9 cellular contexts compared by ENCODE assay signal in the genomic region with DNA sequence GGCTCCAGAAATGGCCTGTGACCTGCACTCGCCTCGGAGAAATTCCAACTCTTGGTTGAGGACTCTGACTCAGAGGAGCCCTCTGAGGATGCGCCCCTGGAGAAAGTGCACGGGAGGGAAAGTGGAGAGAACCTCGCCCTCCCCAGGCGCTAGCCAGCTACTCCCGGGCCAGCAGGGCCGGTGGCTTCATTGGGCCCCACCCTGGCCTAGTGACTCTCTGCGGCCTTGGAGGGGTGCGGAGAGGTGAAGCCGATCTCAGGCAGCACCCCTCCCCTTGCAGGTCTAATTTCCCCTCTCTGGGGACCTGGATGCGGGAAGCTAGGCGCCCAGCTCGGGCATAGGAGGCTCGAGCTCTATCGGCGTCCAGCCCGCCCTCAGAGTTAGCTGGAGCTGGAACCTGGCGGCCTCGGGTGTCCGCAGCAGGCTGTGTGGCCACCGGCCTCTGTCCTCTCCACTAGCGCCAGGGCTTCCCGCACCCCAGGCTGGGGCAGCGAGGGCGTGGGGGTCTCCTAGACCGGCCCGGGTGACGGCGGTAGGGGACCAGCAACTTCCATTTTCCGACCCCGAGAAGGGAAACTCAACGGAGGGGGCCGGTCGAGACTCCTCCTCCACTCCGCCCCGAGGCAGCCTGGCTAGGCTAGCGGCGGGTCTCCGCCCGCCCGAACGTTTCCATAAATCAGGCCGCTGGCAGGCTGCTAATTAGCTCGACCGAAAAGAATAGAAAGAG. TPM values are rescaled to one million over a fixed set of nuclear protein-coding genes. Genes with fewer than 3 reads are reported as not detected.
DNase-seq lines count a peak whose midpoint lies in the region; ATAC-seq, FAIRE-seq and TF ChIP-seq lines count a peak whose summit lies in the region.
"Had no signal": no experiment of that assay in that cellular context is flagged by ENCODE, and none has a peak within 500 bp of the region (broad histone marks: within the 10 kb centered on the region; RNA-seq: fewer than 3 reads in every experiment).

No MANE protein-coding gene starts in this region.

- FAIRE-seq in urothelium cell line (lab: Jason Lieb, UNC) = no peak

- H3K9me3 Mint-ChIP-seq in activated T-helper 17 cell treated with anti-CD3 and anti-CD28 coated beads, Interleukin-2, amount 50 U/mL, for 72 hours = peaks cover 4% of the 10 kb centered on the region

- H3K36me3 ChIP-seq in neuron (ENCODE audit: insufficient read depth, low read length) = no peaks in the 10 kb centered on the region

- H3K27me3 ChIP-seq in foreskin keratinocyte (peaks cover 79% of the 10 kb centered on the region), neuron (ENCODE audit: insufficient read depth, low read length) (no peaks in the 10 kb centered on the region)

- H3K4me3 Mint-ChIP-seq in activated T-helper 17 cell treated with anti-CD3 and anti-CD28 coated beads, Interleukin-2, amount 50 U/mL, for 72 hours = no peak overlapping the region

- DNase-seq in AG08395 (ENCODE audit: low spot score) (peak; percentile 38), NOMO-1 treated with dmso at 0.1 percent for 144 hours (lab: John Stamatoyannopoulos, UW; ENCODE audit: unreplicated experiment) (peak; percentile 42), foreskin keratinocyte (no peak), NCI-H2171 treated with DMSO at 0.1 percent for 48 hours (lab: John Stamatoyannopoulos, UW) (no peak), urothelium cell line (ENCODE audit: low spot score) (no peak), GM10266 (ENCODE audit: extremely low spot score) (no peak)
- DNase-seq: activated T-cell treated with anti-CD3 and anti-CD28 coated beads, Interleukin-2, amount 50 U/mL, for 1 hour had no signal

- H3K4me1 ChIP-seq in foreskin keratinocyte (peaks cover 2% of the 10 kb centered on the region), neuron (ENCODE audit: insufficient read depth, low read length) (peaks cover 81% of the 10 kb centered on the region)

- peaks cover 9% of the 10 kb centered on the region for H3K4me1 Mint-ChIP-seq in activated T-helper 17 cell treated with anti-CD3 and anti-CD28 coated beads, Interleukin-2, amount 50 U/mL, for 72 hours

- H3K36me3 Mint-ChIP-seq in activated T-helper 17 cell treated with anti-CD3 and anti-CD28 coated beads, Interleukin-2, amount 50 U/mL, for 72 hours (ENCODE audit: low read depth) = peaks cover 11% of the 10 kb centered on the region

- no peak overlapping the region for H3K27ac ChIP-seq in foreskin keratinocyte

- peaks cover 46% of the 10 kb centered on the region for H3K27me3 Mint-ChIP-seq in activated T-helper 17 cell treated with anti-CD3 and anti-CD28 coated beads, Interleukin-2, amount 50 U/mL, for 72 hours

- peak overlapping the region; percentile 63 for H3K4me3 ChIP-seq in neuron (ENCODE audit: low read length)

- H3K9me3 ChIP-seq in neuron (ENCODE audit: low read length) = no peaks in the 10 kb centered on the region

- peak; percentile 22 for ATAC-seq in foreskin keratinocyte
- ATAC-seq in activated T-helper 17 cell treated with anti-CD3 and anti-CD28 coated beads, Interleukin-2, amount 50 U/mL, for 72 hours (replicated peaks) = no peak

- TF ChIP-seq CTCF in foreskin keratinocyte (conservative IDR thresholded peaks at IDR 0.05) (no peak), GM10266 (IDR thresholded peaks at IDR 0.05; ENCODE audit: control insufficient read depth, insufficient read depth, low read depth, missing control alignments) (no peak)

- H3K27ac Mint-ChIP-seq in activated T-helper 17 cell treated with anti-CD3 and anti-CD28 coated beads, Interleukin-2, amount 50 U/mL, for 72 hours = no peak overlapping the region

- no peak overlapping the region for H2AFZ ChIP-seq in neuron (ENCODE audit: low read depth, low read length)

RNA-seq across cellular contexts. Expression of gene NR2F2, which starts 29.4 kb away (rescaled TPM):
- 24.9 and 30.6 TPM in 2 replicates for total RNA-seq in foreskin keratinocyte
- 20.3 and 20.8 TPM in 2 replicates for polyA plus RNA-seq in foreskin keratinocyte
- total RNA-seq in activated T-helper 17 cell treated with anti-CD3 and anti-CD28 coated beads, Interleukin-2, amount 50 U/mL, for 72 hours = not detected

Comparison
In these comparisons a context has a peak if more than half of its experiments do, and no peak if none do; other contexts are left out.
1. DNase-seq: peak in AG08395 (single experiment) and NOMO-1 treated with dmso at 0.1 percent for 144 hours (single experiment); none in foreskin keratinocyte (0 of 2), NCI-H2171 treated with DMSO at 0.1 percent for 48 hours (single experiment), urothelium cell line (single experiment) and GM10266 (single experiment).
2. RNA of gene NR2F2, which starts 29.4 kb away (total RNA-seq): 24.9 to 30.6 TPM in foreskin keratinocyte; not detected in activated T-helper 17 cell treated with anti-CD3 and anti-CD28 coated beads, Interleukin-2, amount 50 U/mL, for 72 hours; every median in the first group is over 10 times any median in the second.